Comparison of ENCODE assay signal across 15 cellular contexts in the genomic region with DNA sequence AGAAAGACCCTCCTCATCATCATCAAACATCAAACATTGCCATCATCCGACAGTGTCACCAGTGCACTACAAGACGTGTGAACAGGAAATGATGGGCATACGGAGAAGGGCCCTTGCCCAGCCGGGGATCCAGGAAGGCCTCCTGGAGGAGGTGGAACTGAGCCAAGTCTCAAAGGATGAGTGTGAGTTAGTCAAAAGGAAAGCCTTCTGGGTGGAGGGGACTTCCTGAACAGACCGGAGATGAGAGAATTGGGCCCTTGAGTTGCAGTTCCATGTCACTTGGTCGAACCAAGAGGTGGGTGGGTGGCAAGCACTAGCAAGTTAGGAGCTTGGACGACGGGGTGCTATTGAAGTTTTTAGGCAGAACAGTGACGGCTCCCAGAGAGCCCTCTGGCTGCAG. TPM values are rescaled to one million over a fixed set of nuclear protein-coding genes. Genes with fewer than 3 reads are reported as not detected.
DNase-seq lines count a peak whose midpoint lies in the region; ATAC-seq and TF ChIP-seq lines count a peak whose summit lies in the region.
"Had no signal": no experiment of that assay in that cellular context is flagged by ENCODE, and none has a peak within 500 bp of the region (broad histone marks: within the 10 kb centered on the region; RNA-seq: fewer than 3 reads in every experiment).

No MANE protein-coding gene starts in this region.

- no peak overlapping the region for H3K14ac ChIP-seq in mesenchymal stem cell (ENCODE audit: low read length in 2 of 2)

- DNase-seq in left ventricle myocardium superior = peak; percentile 3
- no peak for DNase-seq in cardiac septum (ENCODE audit: low spot score)
- no peak for DNase-seq in activated T-helper 2 cell treated with anti-CD3 and anti-CD28 coated beads, Interferon-gamma antibody, Interleukin-2, Interleukin-4, amounts not matched to agents 10 μg/mL and 5 μg/mL and 100 μg/mL, durations not matched to agents 14 hours and 24 hours and 36 hours (ENCODE audit: low spot score)
- no peak for DNase-seq in thyroid gland
- no peak for DNase-seq in mesenchymal stem cell
- DNase-seq in endodermal cell = no peak
- DNase-seq in SKM-1 treated with dmso at 0.1 percent for 144 hours (lab: John Stamatoyannopoulos, UW; ENCODE audit: unreplicated experiment) = no peak
- DNase-seq: erythroblast, kidney glomerular epithelial cell, NCI-H146, RPMI8226 had no signal

- peak overlapping the region; percentile 23 to 85 (median 34) for H3K27ac ChIP-seq in thyroid gland
- H3K27ac ChIP-seq in mesenchymal stem cell (ENCODE audit: low read length, poor library complexity, severe bottlenecking) = no peak overlapping the region
- no peak overlapping the region for H3K27ac ChIP-seq in endodermal cell (ENCODE audit: low read depth, low read length)
- H3K27ac ChIP-seq: C4-2B, VCaP had no signal

- H3K4me2 ChIP-seq in mesenchymal stem cell (ENCODE audit: low read length, poor library complexity, severe bottlenecking) = no peak overlapping the region

- peaks cover 39% of the 10 kb centered on the region for H3K79me1 ChIP-seq in mesenchymal stem cell (replicated peaks; ENCODE audit: low read length, poor library complexity, severe bottlenecking)

- H4K91ac ChIP-seq in mesenchymal stem cell (ENCODE audit: low read length) = no peak overlapping the region

- ATAC-seq in left ventricle myocardium superior (no peak), HG02870 (IDR thresholded peaks at IDR 0.05; ENCODE audit: unreplicated experiment) (peak; percentile 65)

- H3K9ac ChIP-seq in mesenchymal stem cell (ENCODE audit: low read length) (no peak overlapping the region), endodermal cell (ENCODE audit: extremely low read depth, low read length, poor library complexity, severe bottlenecking) (no peak overlapping the region)

- H3K27ac Mint-ChIP-seq in activated T-helper 2 cell treated with anti-CD3 and anti-CD28 coated beads, Interferon-gamma antibody, Interleukin-2, Interleukin-4, amounts not matched to agents 10 μg/mL and 5 μg/mL and 100 μg/mL, durations not matched to agents 14 hours and 24 hours and 36 hours = peak overlapping the region; percentile 80
- H3K27ac Mint-ChIP-seq in endodermal cell = no peak overlapping the region

- H3K4ac ChIP-seq in mesenchymal stem cell (ENCODE audit: low read depth in 1 of 2, low read length in 2 of 2) = no peak overlapping the region

- peaks cover 17% of the 10 kb centered on the region for H3K36me3 Mint-ChIP-seq in activated T-helper 2 cell treated with anti-CD3 and anti-CD28 coated beads, Interferon-gamma antibody, Interleukin-2, Interleukin-4, amounts not matched to agents 10 μg/mL and 5 μg/mL and 100 μg/mL, durations not matched to agents 14 hours and 24 hours and 36 hours (ENCODE audit: low read depth)
- H3K36me3 Mint-ChIP-seq in endodermal cell (ENCODE audit: low read depth) = peaks cover 6% of the 10 kb centered on the region

- no peak overlapping the region for H2BK12ac ChIP-seq in mesenchymal stem cell (ENCODE audit: low read length in 2 of 2)

- TF ChIP-seq POLR2A in thyroid gland (IDR thresholded peaks at IDR 0.05) = no peak

- no peak overlapping the region for H2BK15ac ChIP-seq in mesenchymal stem cell (ENCODE audit: low read depth, poor library complexity, severe bottlenecking)

- H3K4me3 ChIP-seq in thyroid gland (replicated peaks in 1 of 3) = no peak overlapping the region
- no peak overlapping the region for H3K4me3 ChIP-seq in mesenchymal stem cell (ENCODE audit: insufficient read depth in 1 of 2, low read depth in 1 of 2, low read length in 2 of 2)
- H3K4me3 ChIP-seq in endodermal cell (ENCODE audit: low read length) = no peak overlapping the region

- H3K36me3 ChIP-seq in thyroid gland (no peaks in the 10 kb centered on the region), mesenchymal stem cell (ENCODE audit: control insufficient read depth in 1 of 2, insufficient read depth in 2 of 2, low read depth in 1 of 2, low read length in 2 of 2) (peaks cover 0 to 36% of the 10 kb centered on the region in 2 experiments), endodermal cell (ENCODE audit: control insufficient read depth, insufficient read depth, low read length) (no peaks in the 10 kb centered on the region)

- no peaks in the 10 kb centered on the region for H3K9me3 Mint-ChIP-seq in activated T-helper 2 cell treated with anti-CD3 and anti-CD28 coated beads, Interferon-gamma antibody, Interleukin-2, Interleukin-4, amounts not matched to agents 10 μg/mL and 5 μg/mL and 100 μg/mL, durations not matched to agents 14 hours and 24 hours and 36 hours
- H3K9me3 Mint-ChIP-seq in endodermal cell = no peaks in the 10 kb centered on the region

- H3K4me1 Mint-ChIP-seq in activated T-helper 2 cell treated with anti-CD3 and anti-CD28 coated beads, Interferon-gamma antibody, Interleukin-2, Interleukin-4, amounts not matched to agents 10 μg/mL and 5 μg/mL and 100 μg/mL, durations not matched to agents 14 hours and 24 hours and 36 hours (ENCODE audit: low read depth) = peaks cover 18% of the 10 kb centered on the region
- H3K4me1 Mint-ChIP-seq in endodermal cell = peaks cover 6% of the 10 kb centered on the region

- intact Hi-C loops in left ventricle myocardium superior (cut with micrococcal nuclease) (loop anchor here (5.0 kb wide), 1 partner anchor 57 kb away; no protein-coding TSS in a partner anchor), cardiac septum (cut with DNase I) (no loop called here), thyroid gland (cut with DNase I) (no loop called here)
- intact Hi-C loops in activated T-helper 2 cell treated with anti-CD3 and anti-CD28 coated beads, Interferon-gamma antibody, Interleukin-2, Interleukin-4, amounts not matched to agents 10 μg/mL and 5 μg/mL and 100 μg/mL, durations not matched to agents 14 hours and 24 hours and 36 hours (cut with micrococcal nuclease) = no loop called here

- TF ChIP-seq CTCF in thyroid gland (IDR thresholded peaks at IDR 0.05) (no peak), endodermal cell (conservative IDR thresholded peaks at IDR 0.05) (no peak)

- no peaks in the 10 kb centered on the region for H3K9me3 ChIP-seq in thyroid gland
- no peaks in the 10 kb centered on the region for H3K9me3 ChIP-seq in mesenchymal stem cell (ENCODE audit: control insufficient read depth, low read length)
- no peaks in the 10 kb centered on the region for H3K9me3 ChIP-seq in endodermal cell (ENCODE audit: control insufficient read depth, low read length)

- H3K18ac ChIP-seq in mesenchymal stem cell (ENCODE audit: low read depth in 1 of 2, low read length in 2 of 2) = no peak overlapping the region

- H3K23ac ChIP-seq in mesenchymal stem cell (ENCODE audit: low read length in 2 of 2) = no peak overlapping the region

- H3K4me3 Mint-ChIP-seq in activated T-helper 2 cell treated with anti-CD3 and anti-CD28 coated beads, Interferon-gamma antibody, Interleukin-2, Interleukin-4, amounts not matched to agents 10 μg/mL and 5 μg/mL and 100 μg/mL, durations not matched to agents 14 hours and 24 hours and 36 hours (ENCODE audit: low read depth) = peak overlapping the region; percentile 10
- no peak overlapping the region for H3K4me3 Mint-ChIP-seq in endodermal cell

- no peak overlapping the region for H2AFZ ChIP-seq in mesenchymal stem cell (ENCODE audit: low read depth, low read length)

- peaks cover 57 to 67% of the 10 kb centered on the region in 2 donors for H3K4me1 ChIP-seq in thyroid gland
- peaks cover 31% of the 10 kb centered on the region for H3K4me1 ChIP-seq in mesenchymal stem cell (ENCODE audit: control insufficient read depth, insufficient read depth, low read depth, low read length)
- peaks cover 5% of the 10 kb centered on the region for H3K4me1 ChIP-seq in endodermal cell (ENCODE audit: control insufficient read depth, insufficient read depth, low read length)

- H3K27me3 ChIP-seq in thyroid gland (no peaks in the 10 kb centered on the region), mesenchymal stem cell (ENCODE audit: control insufficient read depth in 1 of 2, insufficient read depth in 1 of 2, low read length in 2 of 2) (no peaks in the 10 kb centered on the region), endodermal cell (ENCODE audit: control insufficient read depth, insufficient read depth, low read length, poor library complexity, severe bottlenecking) (no peaks in the 10 kb centered on the region)

- H4K8ac ChIP-seq in mesenchymal stem cell (ENCODE audit: low read length) = no peak overlapping the region

- no peak overlapping the region for H2BK120ac ChIP-seq in mesenchymal stem cell (ENCODE audit: low read depth, low read length)

- WGBS in thyroid gland, 2 donors = 66 to 83% methylated on average over 9 of the region's 9 CpGs
- 84% methylated on average over 9 of the region's 9 CpGs for WGBS in mesenchymal stem cell
- WGBS in endodermal cell (ENCODE audit: insufficient coverage in 1 of 2, insufficient read length in 1 of 2), 2 experiments = 92 to 97% methylated on average over 7 to 9 of the region's 9 CpGs

- H2AK5ac ChIP-seq in mesenchymal stem cell (ENCODE audit: low read length, severe bottlenecking) = no peak overlapping the region

- H3K27me3 Mint-ChIP-seq in activated T-helper 2 cell treated with anti-CD3 and anti-CD28 coated beads, Interferon-gamma antibody, Interleukin-2, Interleukin-4, amounts not matched to agents 10 μg/mL and 5 μg/mL and 100 μg/mL, durations not matched to agents 14 hours and 24 hours and 36 hours (ENCODE audit: low read depth) = no peaks in the 10 kb centered on the region
- no peaks in the 10 kb centered on the region for H3K27me3 Mint-ChIP-seq in endodermal cell (ENCODE audit: insufficient read depth)

- H2BK5ac ChIP-seq in mesenchymal stem cell (ENCODE audit: low read depth, low read length, poor library complexity, severe bottlenecking) = no peak overlapping the region

RNA-seq across cellular contexts. Expression of a gene that starts 8.5 kb away (rescaled TPM):
- total RNA-seq in left ventricle myocardium superior (23.9 TPM), cardiac septum (21.2 TPM), thyroid gland (100 to 1,000 TPM in 1 of 4 donors, 10 to 100 TPM in 3; 49.5 to 163 (median 69.9) TPM), endodermal cell (10 to 100 TPM; 25.1 to 33.1 TPM)
- total RNA-seq in activated T-helper 2 cell treated with anti-CD3 and anti-CD28 coated beads, Interferon-gamma antibody, Interleukin-2, Interleukin-4, amounts not matched to agents 10 μg/mL and 5 μg/mL and 100 μg/mL, durations not matched to agents 14 hours and 24 hours and 36 hours = 28.3 and 30.2 TPM in 2 replicates
- 21.4 TPM for polyA plus RNA-seq in mesenchymal stem cell (2013, experiment 1 of 2)
- 22.7 TPM for polyA plus RNA-seq in mesenchymal stem cell (2013, experiment 2 of 2)
- 20.3 TPM for polyA plus RNA-seq in endodermal cell (2013, experiment 1 of 2)
- polyA plus RNA-seq in endodermal cell (2013, experiment 2 of 2) = 19.6 TPM

RNA-seq across cellular contexts. Expression of a gene that starts 24.1 kb away (rescaled TPM):
- total RNA-seq in left ventricle myocardium superior = 71.7 TPM
- total RNA-seq in cardiac septum = 69.9 TPM
- 159 and 162 TPM in 2 replicates for total RNA-seq in activated T-helper 2 cell treated with anti-CD3 and anti-CD28 coated beads, Interferon-gamma antibody, Interleukin-2, Interleukin-4, amounts not matched to agents 10 μg/mL and 5 μg/mL and 100 μg/mL, durations not matched to agents 14 hours and 24 hours and 36 hours
- total RNA-seq in thyroid gland = 10 to 100 TPM; 24.3 to 90.0 (median 30.8) TPM
- 90.2 TPM for polyA plus RNA-seq in mesenchymal stem cell (2013, experiment 1 of 2)
- 93.4 TPM for polyA plus RNA-seq in mesenchymal stem cell (2013, experiment 2 of 2)
- total RNA-seq in endodermal cell = 10 to 100 TPM; 31.3 to 34.0 TPM
- polyA plus RNA-seq in endodermal cell (2013, experiment 1 of 2) = 19.0 TPM
- polyA plus RNA-seq in endodermal cell (2013, experiment 2 of 2) = 19.4 TPM

RNA-seq across cellular contexts. Expression of a gene that starts 24.4 kb away (rescaled TPM):
- total RNA-seq in left ventricle myocardium superior (13.8 TPM), cardiac septum (10.6 TPM), thyroid gland (10 to 100 TPM in 2 of 4 donors, 1 to 10 TPM in 2; 7.1 to 28.1 (median 13.6) TPM), endodermal cell (1 to 10 TPM; 4.8 to 5.4 TPM)
- 11.4 and 12.0 TPM in 2 replicates for total RNA-seq in activated T-helper 2 cell treated with anti-CD3 and anti-CD28 coated beads, Interferon-gamma antibody, Interleukin-2, Interleukin-4, amounts not matched to agents 10 μg/mL and 5 μg/mL and 100 μg/mL, durations not matched to agents 14 hours and 24 hours and 36 hours
- 1.1 TPM for polyA plus RNA-seq in mesenchymal stem cell (2013, experiment 1 of 2)
- polyA plus RNA-seq in mesenchymal stem cell (2013, experiment 2 of 2) = 1.0 TPM
- 1.9 TPM for polyA plus RNA-seq in endodermal cell (2013, experiment 1 of 2)
- 3.3 TPM for polyA plus RNA-seq in endodermal cell (2013, experiment 2 of 2)

RNA-seq across cellular contexts. Expression of a gene that starts 39.8 kb away (rescaled TPM):
- total RNA-seq in left ventricle myocardium superior = 0.20 TPM
- total RNA-seq in cardiac septum = 0.16 TPM
- total RNA-seq in activated T-helper 2 cell treated with anti-CD3 and anti-CD28 coated beads, Interferon-gamma antibody, Interleukin-2, Interleukin-4, amounts not matched to agents 10 μg/mL and 5 μg/mL and 100 μg/mL, durations not matched to agents 14 hours and 24 hours and 36 hours = 0.34 and 1.3 TPM in 2 replicates
- total RNA-seq in thyroid gland = under 1 TPM in 2 of 4 donors, not detected in 2; 0.13 to 0.22 TPM
- polyA plus RNA-seq in mesenchymal stem cell (2013, experiment 1 of 2) = 0.04 TPM
- polyA plus RNA-seq in mesenchymal stem cell (2013, experiment 2 of 2) = 0.11 TPM
- total RNA-seq in endodermal cell = under 1 TPM; 0.15 to 0.46 TPM
- 0.21 TPM for polyA plus RNA-seq in endodermal cell (2013, experiment 1 of 2)
- polyA plus RNA-seq in endodermal cell (2013, experiment 2 of 2) = not detected
- total RNA-seq: posterior vena cava had no signal

RNA-seq across cellular contexts. Expression of a gene that starts 55.9 kb away (rescaled TPM):
- total RNA-seq in left ventricle myocardium superior (117 TPM), cardiac septum (111 TPM), thyroid gland (100 to 1,000 TPM in 1 of 4 donors, 10 to 100 TPM in 3; 80.7 to 159 (median 96.4) TPM), endodermal cell (100 to 1,000 TPM in 1 of 2 donors, 10 to 100 TPM in 1; 89.3 to 103 TPM)
- 37.1 and 40.3 TPM in 2 replicates for total RNA-seq in activated T-helper 2 cell treated with anti-CD3 and anti-CD28 coated beads, Interferon-gamma antibody, Interleukin-2, Interleukin-4, amounts not matched to agents 10 μg/mL and 5 μg/mL and 100 μg/mL, durations not matched to agents 14 hours and 24 hours and 36 hours
- polyA plus RNA-seq in mesenchymal stem cell (2013, experiment 1 of 2) = 59.1 TPM
- 58.8 TPM for polyA plus RNA-seq in mesenchymal stem cell (2013, experiment 2 of 2)
- polyA plus RNA-seq in endodermal cell (2013, experiment 1 of 2) = 100 TPM
- polyA plus RNA-seq in endodermal cell (2013, experiment 2 of 2) = 98.5 TPM

Comparison
In these comparisons a context has a peak if more than half of its experiments do, and no peak if none do; other contexts are left out.
1. H3K27ac ChIP-seq: peak in thyroid gland (3 of 3); none in mesenchymal stem cell (single experiment) and endodermal cell (single experiment).